In genomic region chr20:63829943-63830820, GRCh38 we compare ENCODE assay signal across 8 cellular contexts.
DNase-seq lines count a peak whose midpoint lies in the region; ATAC-seq and TF ChIP-seq lines count a peak whose summit lies in the region.

No MANE protein-coding gene starts in this region.

- H3K4me1 ChIP-seq in HEK293 (ENCODE audit: control insufficient read depth, insufficient read depth, low read length), result no peaks in the 10 kb centered on the region

- TF ChIP-seq CTCF in AG10803 (conservative IDR thresholded peaks at IDR 0.05; ENCODE audit: low read length), result no peak
- TF ChIP-seq CTCF in HEK293 (tag by site-specific recombination; IDR thresholded peaks at IDR 0.05), result no peak

- H3K4me1 Mint-ChIP-seq in activated naive CD8-positive, alpha-beta T cell treated with anti-CD3 and anti-CD28 coated beads, Interleukin-2, amount 50 U/mL, for 24 hours, result peaks cover 20% of the 10 kb centered on the region
- H3K4me1 Mint-ChIP-seq in stimulated activated naive CD8-positive, alpha-beta T cell treated with anti-CD3 and anti-CD28 coated beads, Interleukin-15, amount 100 ng/mL, for 72 hours, result peaks cover 15% of the 10 kb centered on the region

- no peak for ATAC-seq in activated naive CD8-positive, alpha-beta T cell treated with anti-CD3 and anti-CD28 coated beads, Interleukin-2, amount 50 U/mL, for 24 hours
- peak; percentile 22 for ATAC-seq in stimulated activated naive CD8-positive, alpha-beta T cell treated with anti-CD3 and anti-CD28 coated beads, Interleukin-15, amount 100 ng/mL, for 72 hours

- no peaks in the 10 kb centered on the region for H3K9me3 Mint-ChIP-seq in activated naive CD8-positive, alpha-beta T cell treated with anti-CD3 and anti-CD28 coated beads, Interleukin-2, amount 50 U/mL, for 24 hours
- no peaks in the 10 kb centered on the region for H3K9me3 Mint-ChIP-seq in stimulated activated naive CD8-positive, alpha-beta T cell treated with anti-CD3 and anti-CD28 coated beads, Interleukin-15, amount 100 ng/mL, for 72 hours

- POLR2A ChIA-PET in HEK293 (lab: Yijun Ruan, JAX), result interaction anchor here (0.5 kb wide), 2 partner anchors 25 to 78 kb away, joined by 3 to 4 read pairs; no protein-coding TSS in a partner anchor

- peaks cover 48% of the 10 kb centered on the region for H3K27me3 Mint-ChIP-seq in activated naive CD8-positive, alpha-beta T cell treated with anti-CD3 and anti-CD28 coated beads, Interleukin-2, amount 50 U/mL, for 24 hours
- H3K27me3 Mint-ChIP-seq in stimulated activated naive CD8-positive, alpha-beta T cell treated with anti-CD3 and anti-CD28 coated beads, Interleukin-15, amount 100 ng/mL, for 72 hours, result peaks cover 73% of the 10 kb centered on the region

- peak overlapping the region; percentile 78 for H3K4me3 Mint-ChIP-seq in activated naive CD8-positive, alpha-beta T cell treated with anti-CD3 and anti-CD28 coated beads, Interleukin-2, amount 50 U/mL, for 24 hours
- peak overlapping the region; percentile 88 to 89 for H3K4me3 Mint-ChIP-seq in stimulated activated naive CD8-positive, alpha-beta T cell treated with anti-CD3 and anti-CD28 coated beads, Interleukin-15, amount 100 ng/mL, for 72 hours

- H3K27ac Mint-ChIP-seq in activated naive CD8-positive, alpha-beta T cell treated with anti-CD3 and anti-CD28 coated beads, Interleukin-2, amount 50 U/mL, for 24 hours, result peak overlapping the region; percentile 21
- no peak overlapping the region for H3K27ac Mint-ChIP-seq in stimulated activated naive CD8-positive, alpha-beta T cell treated with anti-CD3 and anti-CD28 coated beads, Interleukin-15, amount 100 ng/mL, for 72 hours

- H3K36me3 Mint-ChIP-seq in activated naive CD8-positive, alpha-beta T cell treated with anti-CD3 and anti-CD28 coated beads, Interleukin-2, amount 50 U/mL, for 24 hours (ENCODE audit: low read depth), result no peaks in the 10 kb centered on the region

- H3K27ac ChIP-seq in HEK293 (ENCODE audit: extremely low read depth, low read depth, low read length), result no peak overlapping the region

- H3K4me3 ChIP-seq in AG10803 (ENCODE audit: low read length) (peak overlapping the region; percentile 35), HEK293 (ENCODE audit: low read depth, low read length) (peak overlapping the region; percentile 39)

- no peaks in the 10 kb centered on the region for H3K36me3 ChIP-seq in HEK293 (ENCODE audit: control insufficient read depth in 2 of 2, insufficient read depth in 1 of 2, low read length in 2 of 2)

- no peak for DNase-seq in AG10803 (ENCODE audit: low read depth)
- DNase-seq in activated naive CD8-positive, alpha-beta T cell treated with anti-CD3 and anti-CD28 coated beads, Interleukin-2, amount 50 U/mL, for 24 hours, result no peak
- peak; percentile 82 for DNase-seq in iPS-NIHi11 (ENCODE audit: low spot score)
- DNase-seq in stimulated activated naive CD8-positive, alpha-beta T cell treated with anti-CD3 and anti-CD28 coated beads, Interleukin-15, amount 100 ng/mL, for 72 hours, result no peak
- no peak for DNase-seq in stimulated activated CD4-positive, alpha-beta T cell treated with anti-CD3 and anti-CD28 coated beads, Interleukin-2, amount 100 ng/mL, for 24 hours
- DNase-seq in LoVo (ENCODE audit: low spot score), result no peak
- DNase-seq in stimulated activated naive CD4-positive, alpha-beta T cell treated with Interleukin-2 at 50 U/mL for 16 hours (lab: John Stamatoyannopoulos, UW), result no peak

- CTCF ChIA-PET in HEK293 (lab: Yijun Ruan, JAX), result interaction anchor here (0.6 kb wide), 1 partner anchor 43 kb away, joined by 3 read pairs; no protein-coding TSS in a partner anchor

- no peaks in the 10 kb centered on the region for H3K9me3 ChIP-seq in HEK293 (ENCODE audit: control insufficient read depth, insufficient read depth, low read depth, low read length)

TF ChIP-seq in HEK293, 187 proteins besides CTCF, POLR2A, EP300 and RAD21:
- TF ChIP-seq ZFP41 (tag by site-specific recombination; IDR thresholded peaks at IDR 0.05; ENCODE audit: borderline replicate concordance) (no peak), SP3 (tag by site-specific recombination; IDR thresholded peaks at IDR 0.05) (no peak), PRDM1 (tag by site-specific recombination; IDR thresholded peaks at IDR 0.05) (peak; percentile 81)
